1 cellular context compared by ENCODE assay signal in genomic region chr15:57218826-57219576, GRCh38.
TF ChIP-seq lines count a peak whose summit lies in the region.

No MANE protein-coding gene starts in this region.

TF ChIP-seq in GM23338, 12 proteins besides CTCF, POLR2A, EP300 and RAD21 (continued from another document):
- TF ChIP-seq, protein P1, sequence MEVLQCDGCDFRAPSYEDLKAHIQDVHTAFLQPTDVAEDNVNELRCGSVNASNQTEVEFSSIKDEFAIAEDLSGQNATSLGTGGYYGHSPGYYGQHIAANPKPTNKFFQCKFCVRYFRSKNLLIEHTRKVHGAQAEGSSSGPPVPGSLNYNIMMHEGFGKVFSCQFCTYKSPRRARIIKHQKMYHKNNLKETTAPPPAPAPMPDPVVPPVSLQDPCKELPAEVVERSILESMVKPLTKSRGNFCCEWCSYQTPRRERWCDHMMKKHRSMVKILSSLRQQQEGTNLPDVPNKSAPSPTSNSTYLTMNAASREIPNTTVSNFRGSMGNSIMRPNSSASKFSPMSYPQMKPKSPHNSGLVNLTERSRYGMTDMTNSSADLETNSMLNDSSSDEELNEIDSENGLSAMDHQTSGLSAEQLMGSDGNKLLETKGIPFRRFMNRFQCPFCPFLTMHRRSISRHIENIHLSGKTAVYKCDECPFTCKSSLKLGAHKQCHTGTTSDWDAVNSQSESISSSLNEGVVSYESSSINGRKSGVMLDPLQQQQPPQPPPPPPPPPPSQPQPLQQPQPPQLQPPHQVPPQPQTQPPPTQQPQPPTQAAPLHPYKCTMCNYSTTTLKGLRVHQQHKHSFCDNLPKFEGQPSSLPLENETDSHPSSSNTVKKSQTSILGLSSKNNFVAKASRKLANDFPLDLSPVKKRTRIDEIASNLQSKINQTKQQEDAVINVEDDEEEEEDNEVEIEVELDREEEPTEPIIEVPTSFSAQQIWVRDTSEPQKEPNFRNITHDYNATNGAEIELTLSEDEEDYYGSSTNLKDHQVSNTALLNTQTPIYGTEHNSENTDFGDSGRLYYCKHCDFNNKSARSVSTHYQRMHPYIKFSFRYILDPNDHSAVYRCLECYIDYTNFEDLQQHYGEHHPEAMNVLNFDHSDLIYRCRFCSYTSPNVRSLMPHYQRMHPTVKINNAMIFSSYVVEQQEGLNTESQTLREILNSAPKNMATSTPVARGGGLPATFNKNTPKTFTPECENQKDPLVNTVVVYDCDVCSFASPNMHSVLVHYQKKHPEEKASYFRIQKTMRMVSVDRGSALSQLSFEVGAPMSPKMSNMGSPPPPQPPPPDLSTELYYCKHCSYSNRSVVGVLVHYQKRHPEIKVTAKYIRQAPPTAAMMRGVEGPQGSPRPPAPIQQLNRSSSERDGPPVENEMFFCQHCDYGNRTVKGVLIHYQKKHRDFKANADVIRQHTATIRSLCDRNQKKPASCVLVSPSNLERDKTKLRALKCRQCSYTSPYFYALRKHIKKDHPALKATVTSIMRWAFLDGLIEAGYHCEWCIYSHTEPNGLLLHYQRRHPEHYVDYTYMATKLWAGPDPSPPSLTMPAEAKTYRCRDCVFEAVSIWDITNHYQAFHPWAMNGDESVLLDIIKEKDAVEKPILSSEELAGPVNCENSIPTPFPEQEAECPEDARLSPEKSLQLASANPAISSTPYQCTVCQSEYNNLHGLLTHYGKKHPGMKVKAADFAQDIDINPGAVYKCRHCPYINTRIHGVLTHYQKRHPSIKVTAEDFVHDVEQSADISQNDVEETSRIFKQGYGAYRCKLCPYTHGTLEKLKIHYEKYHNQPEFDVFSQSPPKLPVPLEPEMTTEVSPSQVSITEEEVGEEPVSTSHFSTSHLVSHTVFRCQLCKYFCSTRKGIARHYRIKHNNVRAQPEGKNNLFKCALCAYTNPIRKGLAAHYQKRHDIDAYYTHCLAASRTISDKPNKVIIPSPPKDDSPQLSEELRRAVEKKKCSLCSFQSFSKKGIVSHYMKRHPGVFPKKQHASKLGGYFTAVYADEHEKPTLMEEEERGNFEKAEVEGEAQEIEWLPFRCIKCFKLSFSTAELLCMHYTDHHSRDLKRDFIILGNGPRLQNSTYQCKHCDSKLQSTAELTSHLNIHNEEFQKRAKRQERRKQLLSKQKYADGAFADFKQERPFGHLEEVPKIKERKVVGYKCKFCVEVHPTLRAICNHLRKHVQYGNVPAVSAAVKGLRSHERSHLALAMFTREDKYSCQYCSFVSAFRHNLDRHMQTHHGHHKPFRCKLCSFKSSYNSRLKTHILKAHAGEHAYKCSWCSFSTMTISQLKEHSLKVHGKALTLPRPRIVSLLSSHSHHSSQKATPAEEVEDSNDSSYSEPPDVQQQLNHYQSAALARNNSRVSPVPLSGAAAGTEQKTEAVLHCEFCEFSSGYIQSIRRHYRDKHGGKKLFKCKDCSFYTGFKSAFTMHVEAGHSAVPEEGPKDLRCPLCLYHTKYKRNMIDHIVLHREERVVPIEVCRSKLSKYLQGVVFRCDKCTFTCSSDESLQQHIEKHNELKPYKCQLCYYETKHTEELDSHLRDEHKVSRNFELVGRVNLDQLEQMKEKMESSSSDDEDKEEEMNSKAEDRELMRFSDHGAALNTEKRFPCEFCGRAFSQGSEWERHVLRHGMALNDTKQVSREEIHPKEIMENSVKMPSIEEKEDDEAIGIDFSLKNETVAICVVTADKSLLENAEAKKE (CRISPR knock-in tag; IDR thresholded peaks at IDR 0.05), result no peak
